Comparison of ENCODE assay signal across 23 cellular contexts in genomic region chr12:27580561-27581330, GRCh38. TPM values are rescaled to one million over a fixed set of nuclear protein-coding genes. Genes with fewer than 3 reads are reported as not detected.
A peak's percentile ranks its signal among the peaks of the same experiment; 100 is the strongest.
DNase-seq lines count a peak whose midpoint lies in the region; ATAC-seq, FAIRE-seq and TF ChIP-seq lines count a peak whose summit lies in the region.
"Had no signal": no experiment of that assay in that cellular context is flagged by ENCODE, and none has a peak within 500 bp of the region (broad histone marks: within the 10 kb centered on the region; RNA-seq: fewer than 3 reads in every experiment).

No MANE protein-coding gene starts in this region.

- H3K36me3 ChIP-seq in Panc1 (ENCODE audit: control insufficient read depth, insufficient read depth, low read length) (peaks cover 3% of the 10 kb centered on the region; the same call in 1 of the 2 replicates), esophagus (ENCODE audit: control insufficient read depth in 2 of 2, insufficient read depth in 2 of 2, low read length in 1 of 2) (peaks cover 0 to 6% of the 10 kb centered on the region in 2 donors), osteoblast (ENCODE audit: insufficient read depth, low read length) (peaks cover 35% of the 10 kb centered on the region)
- H3K36me3 ChIP-seq: BE2C had no signal

- H3K9me3 ChIP-seq in Panc1 (ENCODE audit: control insufficient read depth, insufficient read depth, low read depth, low read length), result no peaks in the 10 kb centered on the region
- no peaks in the 10 kb centered on the region for H3K9me3 ChIP-seq in esophagus (ENCODE audit: control insufficient read depth in 2 of 2, insufficient read depth in 1 of 2, low read depth in 1 of 2, low read length in 1 of 2)
- no peaks in the 10 kb centered on the region for H3K9me3 ChIP-seq in osteoblast (ENCODE audit: low read depth, low read length)
- H3K9me3 ChIP-seq: ascending aorta, BE2C, tibial nerve had no signal

- BruUV-seq in Panc1 (replicated peaks; lab: Mats Ljungman, UMichigan), result no TSS peak

- in situ Hi-C loops in Panc1 (cut with HindIII; ENCODE audit: low pct_unique_long_range_greater_than_20kb, low sequenced_read_pairs), result no loop called here

- H3K4me1 ChIP-seq in Panc1 (ENCODE audit: control insufficient read depth, insufficient read depth, low read length) (peaks cover 9% of the 10 kb centered on the region), esophagus (ENCODE audit: control insufficient read depth in 2 of 2, insufficient read depth in 2 of 2, low read length in 1 of 2) (peaks cover 0 to 8% of the 10 kb centered on the region in 2 donors), osteoblast (ENCODE audit: insufficient read depth, low read length) (peaks cover 26% of the 10 kb centered on the region)

- H4K20me1 ChIP-seq in osteoblast (ENCODE audit: insufficient read depth, low read length), result peaks cover 5% of the 10 kb centered on the region

- CTCF ChIA-PET in Panc1 (lab: Charles Lee), result no interaction called here

- FAIRE-seq in GM19239 (lab: Jason Lieb, UNC), result peak; percentile 4

- WGBS in esophagus, 2 donors, result 64 to 68% methylated on average over 9 of the region's 9 CpGs

- no peak overlapping the region for H3K4me3 ChIP-seq in Panc1 (ENCODE audit: low read depth in 2 of 2, low read length in 2 of 2)
- no peak overlapping the region for H3K4me3 ChIP-seq in esophagus (ENCODE audit: low read depth in 1 of 2, low read length in 2 of 2)
- H3K4me3 ChIP-seq in osteoblast (ENCODE audit: insufficient read depth, low read length), result no peak overlapping the region
- H3K4me3 ChIP-seq: ascending aorta, tibial nerve had no signal

- H3K79me2 ChIP-seq in osteoblast (ENCODE audit: insufficient read depth, low read length), result peaks cover 100% of the 10 kb centered on the region

- DNase-seq in GM19239 (ENCODE audit: insufficient read length, low spot score) (no peak), Panc1 (ENCODE audit: low read depth, low spot score) (no peak), osteoblast (ENCODE audit: insufficient read length, low spot score, missing footprints) (no peak), GM20000 (ENCODE audit: low spot score) (no peak), NCI-H524 treated with DMSO at 0.1 percent for 48 hours (lab: John Stamatoyannopoulos, UW) (no peak)
- no peak for DNase-seq in stimulated activated CD4-positive, alpha-beta T cell treated with anti-CD3 and anti-CD28 coated beads, Interleukin-1b, Interleukin-23, amount 100 ng/mL, for 48 hours
- DNase-seq: ACHN; activated CD8-positive, alpha-beta T cell treated with anti-CD3 and anti-CD28 coated beads for 36 hours; BE2C; CD8-positive, alpha-beta memory T cell; central memory CD4-positive, alpha-beta T cell; DMS 273 treated with DMSO at 0.1 percent for 48 hours; EL; endodermal cell; NCI-H1105; NCI-H1930; OCI-M1; Right ventricle myocardium superior had no signal

- POLR2A ChIA-PET in Panc1 (lab: Charles Lee), result no interaction called here

- intact Hi-C loops in Panc1 (cut with micrococcal nuclease; ENCODE audit: unreplicated experiment), result no loop called here

- H3K27me3 ChIP-seq in Panc1 (ENCODE audit: control insufficient read depth, insufficient read depth, low read length) (no peaks in the 10 kb centered on the region), esophagus (ENCODE audit: control insufficient read depth in 1 of 2, insufficient read depth in 2 of 2, low read length in 2 of 2) (no peaks in the 10 kb centered on the region), osteoblast (ENCODE audit: insufficient read depth, low read length) (no peaks in the 10 kb centered on the region)
- H3K27me3 ChIP-seq: ascending aorta, BE2C, tibial nerve had no signal

- TF ChIP-seq CTCF in Panc1 (IDR thresholded peaks at IDR 0.05), result no peak
- TF ChIP-seq CTCF in osteoblast (IDR thresholded peaks at IDR 0.05; ENCODE audit: extremely low read depth, low read depth, low read length), result no peak
- no peak for TF ChIP-seq CTCF in GM20000 (IDR thresholded peaks at IDR 0.05; ENCODE audit: extremely low read depth, missing control alignments)

- ATAC-seq in Panc1, result peak; percentile 17; the same call in 1 of the 2 replicates
- ATAC-seq: HepG2, sciatic nerve had no signal

- H3K4me2 ChIP-seq in osteoblast (ENCODE audit: insufficient read depth, low read length), result no peak overlapping the region

- H2AFZ ChIP-seq in osteoblast (ENCODE audit: low read length), result no peak overlapping the region

- H3K27ac ChIP-seq in Panc1 (ENCODE audit: low read length), result no peak overlapping the region
- peak overlapping the region; percentile 29 to 48 for H3K27ac ChIP-seq in esophagus (ENCODE audit: low read depth in 2 of 2, low read length in 1 of 2)
- H3K27ac ChIP-seq in osteoblast (ENCODE audit: low read depth, low read length), result peak overlapping the region; percentile 17
- H3K27ac ChIP-seq: ascending aorta, tibial nerve had no signal

RNA-seq across cellular contexts. Expression of gene PPFIBP1, which starts 56.7 kb away (rescaled TPM):
- 88.6 TPM for total RNA-seq in Panc1 (2021; ENCODE audit: unreplicated experiment)
- 36.9 TPM for polyA plus RNA-seq in Panc1 (2012; ENCODE audit: insufficient read length)
- polyA plus RNA-seq in esophagus, result 10 to 100 TPM; 12.0 to 13.4 TPM
- 166 and 179 TPM in 2 replicates for total RNA-seq in osteoblast
